1 cellular context compared by ENCODE assay signal in genomic region chr15:33852094-33852493, GRCh38.
TF ChIP-seq lines count a peak whose summit lies in the region.

No MANE protein-coding gene starts in this region.

TF ChIP-seq in IMR-90, 13 proteins besides CTCF, POLR2A, EP300 and RAD21 (continued from another document):
- TF ChIP-seq MAZ (IDR thresholded peaks at IDR 0.05; ENCODE audit: borderline replicate concordance, low read depth, low read length): no peak
- TF ChIP-seq CEBPB (IDR thresholded peaks at IDR 0.05; ENCODE audit: low read depth, low read length): no peak
